Comparison of ENCODE assay signal across 1 cellular context in the genomic region with DNA sequence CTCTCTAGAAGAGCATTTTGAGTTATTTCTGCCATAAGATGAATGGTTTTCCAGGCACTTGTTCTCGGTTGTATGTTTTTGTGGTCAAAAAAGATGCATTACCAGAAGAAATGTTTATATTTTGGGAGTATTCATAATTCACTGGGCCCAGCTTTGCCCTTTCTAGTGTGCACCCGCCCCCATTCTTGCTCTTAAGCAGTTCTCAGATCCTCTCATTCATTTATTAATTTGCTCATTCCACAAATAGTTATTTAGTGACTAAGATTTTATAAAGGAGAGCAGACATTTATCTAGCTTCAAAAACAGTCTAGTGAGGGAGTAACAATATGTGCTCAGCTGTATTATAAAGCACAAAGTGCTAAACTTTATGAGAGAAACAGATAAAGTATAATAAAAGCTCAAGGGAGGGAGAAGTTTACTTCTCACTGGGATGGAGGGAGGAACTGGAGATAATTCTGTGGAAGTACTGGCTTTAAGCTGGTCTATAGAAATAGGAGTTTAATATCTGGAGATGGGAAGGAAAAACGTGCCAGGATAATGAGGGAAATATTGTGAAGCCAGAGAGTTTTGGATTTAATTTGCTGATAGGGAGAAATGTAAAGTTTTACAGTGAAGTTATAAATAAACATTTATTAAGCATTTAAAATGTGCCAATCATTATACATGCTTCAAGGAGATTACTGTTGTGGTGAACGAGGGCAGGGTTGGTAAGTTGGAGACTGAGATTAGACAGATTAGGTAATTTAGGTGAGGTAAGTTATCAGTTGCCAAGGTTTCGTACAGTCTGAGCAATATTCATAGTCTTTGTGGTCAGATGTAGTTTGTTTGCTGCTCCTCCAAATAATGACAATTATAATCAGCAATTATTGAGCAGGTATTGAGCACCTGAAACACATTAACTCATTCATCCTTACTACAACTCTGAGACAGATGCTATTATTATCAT.
TF ChIP-seq lines count a peak whose summit lies in the region.

No MANE protein-coding gene starts in this region.

TF ChIP-seq in K562, 482 proteins besides CTCF, POLR2A, EP300 and RAD21 (continued from another document and continues in another):
- TF ChIP-seq, protein P1, sequence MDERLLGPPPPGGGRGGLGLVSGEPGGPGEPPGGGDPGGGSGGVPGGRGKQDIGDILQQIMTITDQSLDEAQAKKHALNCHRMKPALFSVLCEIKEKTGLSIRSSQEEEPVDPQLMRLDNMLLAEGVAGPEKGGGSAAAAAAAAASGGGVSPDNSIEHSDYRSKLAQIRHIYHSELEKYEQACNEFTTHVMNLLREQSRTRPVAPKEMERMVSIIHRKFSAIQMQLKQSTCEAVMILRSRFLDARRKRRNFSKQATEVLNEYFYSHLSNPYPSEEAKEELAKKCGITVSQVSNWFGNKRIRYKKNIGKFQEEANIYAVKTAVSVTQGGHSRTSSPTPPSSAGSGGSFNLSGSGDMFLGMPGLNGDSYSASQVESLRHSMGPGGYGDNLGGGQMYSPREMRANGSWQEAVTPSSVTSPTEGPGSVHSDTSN (CRISPR knock-in tag; IDR thresholded peaks at IDR 0.05; ENCODE audit: low read depth): no peak
- TF ChIP-seq, protein P1 (tag; conservative IDR thresholded peaks at IDR 0.05; ENCODE audit: low read depth): no peak
- TF ChIP-seq, protein P2, sequence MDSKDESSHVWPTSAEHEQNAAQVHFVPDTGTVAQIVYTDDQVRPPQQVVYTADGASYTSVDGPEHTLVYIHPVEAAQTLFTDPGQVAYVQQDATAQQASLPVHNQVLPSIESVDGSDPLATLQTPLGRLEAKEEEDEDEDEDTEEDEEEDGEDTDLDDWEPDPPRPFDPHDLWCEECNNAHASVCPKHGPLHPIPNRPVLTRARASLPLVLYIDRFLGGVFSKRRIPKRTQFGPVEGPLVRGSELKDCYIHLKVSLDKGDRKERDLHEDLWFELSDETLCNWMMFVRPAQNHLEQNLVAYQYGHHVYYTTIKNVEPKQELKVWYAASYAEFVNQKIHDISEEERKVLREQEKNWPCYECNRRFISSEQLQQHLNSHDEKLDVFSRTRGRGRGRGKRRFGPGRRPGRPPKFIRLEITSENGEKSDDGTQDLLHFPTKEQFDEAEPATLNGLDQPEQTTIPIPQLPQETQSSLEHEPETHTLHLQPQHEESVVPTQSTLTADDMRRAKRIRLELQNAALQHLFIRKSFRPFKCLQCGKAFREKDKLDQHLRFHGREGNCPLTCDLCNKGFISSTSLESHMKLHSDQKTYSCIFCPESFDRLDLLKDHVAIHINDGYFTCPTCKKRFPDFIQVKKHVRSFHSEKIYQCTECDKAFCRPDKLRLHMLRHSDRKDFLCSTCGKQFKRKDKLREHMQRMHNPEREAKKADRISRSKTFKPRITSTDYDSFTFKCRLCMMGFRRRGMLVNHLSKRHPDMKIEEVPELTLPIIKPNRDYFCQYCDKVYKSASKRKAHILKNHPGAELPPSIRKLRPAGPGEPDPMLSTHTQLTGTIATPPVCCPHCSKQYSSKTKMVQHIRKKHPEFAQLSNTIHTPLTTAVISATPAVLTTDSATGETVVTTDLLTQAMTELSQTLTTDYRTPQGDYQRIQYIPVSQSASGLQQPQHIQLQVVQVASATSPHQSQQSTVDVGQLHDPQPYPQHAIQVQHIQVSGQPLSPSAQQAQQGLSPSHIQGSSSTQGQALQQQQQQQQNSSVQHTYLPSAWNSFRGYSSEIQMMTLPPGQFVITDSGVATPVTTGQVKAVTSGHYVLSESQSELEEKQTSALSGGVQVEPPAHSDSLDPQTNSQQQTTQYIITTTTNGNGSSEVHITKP (IDR thresholded peaks at IDR 0.05; ENCODE audit: partially characterized antibody): no peak
- TF ChIP-seq SRSF7 (optimal IDR thresholded peaks at IDR 0.05; ENCODE audit: low read depth, low read length): no peak
- TF ChIP-seq MAFG (tag; conservative IDR thresholded peaks at IDR 0.05): 0 out of 2 replicates have a peak, but pooled peaks have one; percentile 38
- TF ChIP-seq, protein P3, sequence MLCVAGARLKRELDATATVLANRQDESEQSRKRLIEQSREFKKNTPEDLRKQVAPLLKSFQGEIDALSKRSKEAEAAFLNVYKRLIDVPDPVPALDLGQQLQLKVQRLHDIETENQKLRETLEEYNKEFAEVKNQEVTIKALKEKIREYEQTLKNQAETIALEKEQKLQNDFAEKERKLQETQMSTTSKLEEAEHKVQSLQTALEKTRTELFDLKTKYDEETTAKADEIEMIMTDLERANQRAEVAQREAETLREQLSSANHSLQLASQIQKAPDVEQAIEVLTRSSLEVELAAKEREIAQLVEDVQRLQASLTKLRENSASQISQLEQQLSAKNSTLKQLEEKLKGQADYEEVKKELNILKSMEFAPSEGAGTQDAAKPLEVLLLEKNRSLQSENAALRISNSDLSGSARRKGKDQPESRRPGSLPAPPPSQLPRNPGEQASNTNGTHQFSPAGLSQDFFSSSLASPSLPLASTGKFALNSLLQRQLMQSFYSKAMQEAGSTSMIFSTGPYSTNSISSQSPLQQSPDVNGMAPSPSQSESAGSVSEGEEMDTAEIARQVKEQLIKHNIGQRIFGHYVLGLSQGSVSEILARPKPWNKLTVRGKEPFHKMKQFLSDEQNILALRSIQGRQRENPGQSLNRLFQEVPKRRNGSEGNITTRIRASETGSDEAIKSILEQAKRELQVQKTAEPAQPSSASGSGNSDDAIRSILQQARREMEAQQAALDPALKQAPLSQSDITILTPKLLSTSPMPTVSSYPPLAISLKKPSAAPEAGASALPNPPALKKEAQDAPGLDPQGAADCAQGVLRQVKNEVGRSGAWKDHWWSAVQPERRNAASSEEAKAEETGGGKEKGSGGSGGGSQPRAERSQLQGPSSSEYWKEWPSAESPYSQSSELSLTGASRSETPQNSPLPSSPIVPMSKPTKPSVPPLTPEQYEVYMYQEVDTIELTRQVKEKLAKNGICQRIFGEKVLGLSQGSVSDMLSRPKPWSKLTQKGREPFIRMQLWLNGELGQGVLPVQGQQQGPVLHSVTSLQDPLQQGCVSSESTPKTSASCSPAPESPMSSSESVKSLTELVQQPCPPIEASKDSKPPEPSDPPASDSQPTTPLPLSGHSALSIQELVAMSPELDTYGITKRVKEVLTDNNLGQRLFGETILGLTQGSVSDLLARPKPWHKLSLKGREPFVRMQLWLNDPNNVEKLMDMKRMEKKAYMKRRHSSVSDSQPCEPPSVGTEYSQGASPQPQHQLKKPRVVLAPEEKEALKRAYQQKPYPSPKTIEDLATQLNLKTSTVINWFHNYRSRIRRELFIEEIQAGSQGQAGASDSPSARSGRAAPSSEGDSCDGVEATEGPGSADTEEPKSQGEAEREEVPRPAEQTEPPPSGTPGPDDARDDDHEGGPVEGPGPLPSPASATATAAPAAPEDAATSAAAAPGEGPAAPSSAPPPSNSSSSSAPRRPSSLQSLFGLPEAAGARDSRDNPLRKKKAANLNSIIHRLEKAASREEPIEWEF (CRISPR knock-in tag; IDR thresholded peaks at IDR 0.05): no peak
- no peak for TF ChIP-seq SRF (CRISPR knock-in tag; IDR thresholded peaks at IDR 0.05)
- no peak for TF ChIP-seq CEBPG (CRISPR knock-in tag; IDR thresholded peaks at IDR 0.05)
- TF ChIP-seq CEBPG (tag; conservative IDR thresholded peaks at IDR 0.05 in 1 of 2, IDR thresholded peaks at IDR 0.05 in 1 of 2): 0 out of 4 replicates have a peak, but pooled peaks of 1 of the 2 experiments have one; percentile 33
- peak; percentile 43 for TF ChIP-seq CBFA2T3 (IDR thresholded peaks at IDR 0.05)
- no peak for TF ChIP-seq EWSR1 (IDR thresholded peaks at IDR 0.05; ENCODE audit: borderline replicate concordance, low read depth, partially characterized antibody)
- no peak for TF ChIP-seq ZKSCAN3 (CRISPR knock-in tag; IDR thresholded peaks at IDR 0.05)
- TF ChIP-seq, protein P4, sequence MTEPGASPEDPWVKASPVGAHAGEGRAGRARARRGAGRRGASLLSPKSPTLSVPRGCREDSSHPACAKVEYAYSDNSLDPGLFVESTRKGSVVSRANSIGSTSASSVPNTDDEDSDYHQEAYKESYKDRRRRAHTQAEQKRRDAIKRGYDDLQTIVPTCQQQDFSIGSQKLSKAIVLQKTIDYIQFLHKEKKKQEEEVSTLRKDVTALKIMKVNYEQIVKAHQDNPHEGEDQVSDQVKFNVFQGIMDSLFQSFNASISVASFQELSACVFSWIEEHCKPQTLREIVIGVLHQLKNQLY (CRISPR knock-in tag; conservative IDR thresholded peaks at IDR 0.05): no peak
- peak; percentile 39; the same call in 1 of the 2 replicates for TF ChIP-seq TEAD4 (IDR thresholded peaks at IDR 0.05; ENCODE audit: low read length)
- no peak for TF ChIP-seq TEAD4 (CRISPR knock-in tag; IDR thresholded peaks at IDR 0.05; ENCODE audit: borderline replicate concordance)
- TF ChIP-seq, protein P5, sequence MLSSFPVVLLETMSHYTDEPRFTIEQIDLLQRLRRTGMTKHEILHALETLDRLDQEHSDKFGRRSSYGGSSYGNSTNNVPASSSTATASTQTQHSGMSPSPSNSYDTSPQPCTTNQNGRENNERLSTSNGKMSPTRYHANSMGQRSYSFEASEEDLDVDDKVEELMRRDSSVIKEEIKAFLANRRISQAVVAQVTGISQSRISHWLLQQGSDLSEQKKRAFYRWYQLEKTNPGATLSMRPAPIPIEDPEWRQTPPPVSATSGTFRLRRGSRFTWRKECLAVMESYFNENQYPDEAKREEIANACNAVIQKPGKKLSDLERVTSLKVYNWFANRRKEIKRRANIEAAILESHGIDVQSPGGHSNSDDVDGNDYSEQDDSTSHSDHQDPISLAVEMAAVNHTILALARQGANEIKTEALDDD (IDR thresholded peaks at IDR 0.05): peak; percentile 51
- peak in 1 of 2 experiments; percentile 13; a peak in 1 of 4 replicates for TF ChIP-seq KDM1A (IDR thresholded peaks at IDR 0.05)
- TF ChIP-seq BDP1 (IDR thresholded peaks at IDR 0.05; ENCODE audit: insufficient read depth, insufficient read length): no peak
- TF ChIP-seq, protein P6, sequence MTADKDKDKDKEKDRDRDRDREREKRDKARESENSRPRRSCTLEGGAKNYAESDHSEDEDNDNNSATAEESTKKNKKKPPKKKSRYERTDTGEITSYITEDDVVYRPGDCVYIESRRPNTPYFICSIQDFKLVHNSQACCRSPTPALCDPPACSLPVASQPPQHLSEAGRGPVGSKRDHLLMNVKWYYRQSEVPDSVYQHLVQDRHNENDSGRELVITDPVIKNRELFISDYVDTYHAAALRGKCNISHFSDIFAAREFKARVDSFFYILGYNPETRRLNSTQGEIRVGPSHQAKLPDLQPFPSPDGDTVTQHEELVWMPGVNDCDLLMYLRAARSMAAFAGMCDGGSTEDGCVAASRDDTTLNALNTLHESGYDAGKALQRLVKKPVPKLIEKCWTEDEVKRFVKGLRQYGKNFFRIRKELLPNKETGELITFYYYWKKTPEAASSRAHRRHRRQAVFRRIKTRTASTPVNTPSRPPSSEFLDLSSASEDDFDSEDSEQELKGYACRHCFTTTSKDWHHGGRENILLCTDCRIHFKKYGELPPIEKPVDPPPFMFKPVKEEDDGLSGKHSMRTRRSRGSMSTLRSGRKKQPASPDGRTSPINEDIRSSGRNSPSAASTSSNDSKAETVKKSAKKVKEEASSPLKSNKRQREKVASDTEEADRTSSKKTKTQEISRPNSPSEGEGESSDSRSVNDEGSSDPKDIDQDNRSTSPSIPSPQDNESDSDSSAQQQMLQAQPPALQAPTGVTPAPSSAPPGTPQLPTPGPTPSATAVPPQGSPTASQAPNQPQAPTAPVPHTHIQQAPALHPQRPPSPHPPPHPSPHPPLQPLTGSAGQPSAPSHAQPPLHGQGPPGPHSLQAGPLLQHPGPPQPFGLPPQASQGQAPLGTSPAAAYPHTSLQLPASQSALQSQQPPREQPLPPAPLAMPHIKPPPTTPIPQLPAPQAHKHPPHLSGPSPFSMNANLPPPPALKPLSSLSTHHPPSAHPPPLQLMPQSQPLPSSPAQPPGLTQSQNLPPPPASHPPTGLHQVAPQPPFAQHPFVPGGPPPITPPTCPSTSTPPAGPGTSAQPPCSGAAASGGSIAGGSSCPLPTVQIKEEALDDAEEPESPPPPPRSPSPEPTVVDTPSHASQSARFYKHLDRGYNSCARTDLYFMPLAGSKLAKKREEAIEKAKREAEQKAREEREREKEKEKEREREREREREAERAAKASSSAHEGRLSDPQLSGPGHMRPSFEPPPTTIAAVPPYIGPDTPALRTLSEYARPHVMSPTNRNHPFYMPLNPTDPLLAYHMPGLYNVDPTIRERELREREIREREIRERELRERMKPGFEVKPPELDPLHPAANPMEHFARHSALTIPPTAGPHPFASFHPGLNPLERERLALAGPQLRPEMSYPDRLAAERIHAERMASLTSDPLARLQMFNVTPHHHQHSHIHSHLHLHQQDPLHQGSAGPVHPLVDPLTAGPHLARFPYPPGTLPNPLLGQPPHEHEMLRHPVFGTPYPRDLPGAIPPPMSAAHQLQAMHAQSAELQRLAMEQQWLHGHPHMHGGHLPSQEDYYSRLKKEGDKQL (CRISPR knock-in tag; IDR thresholded peaks at IDR 0.05; ENCODE audit: borderline replicate concordance): no peak
- TF ChIP-seq RFX1 (IDR thresholded peaks at IDR 0.05): peak; percentile 45; the same call in 1 of the 2 replicates
- no peak for TF ChIP-seq DACH1 (IDR thresholded peaks at IDR 0.05; ENCODE audit: partially characterized antibody)
- no peak for TF ChIP-seq ZBED1 (IDR thresholded peaks at IDR 0.05)
- TF ChIP-seq, protein P7, sequence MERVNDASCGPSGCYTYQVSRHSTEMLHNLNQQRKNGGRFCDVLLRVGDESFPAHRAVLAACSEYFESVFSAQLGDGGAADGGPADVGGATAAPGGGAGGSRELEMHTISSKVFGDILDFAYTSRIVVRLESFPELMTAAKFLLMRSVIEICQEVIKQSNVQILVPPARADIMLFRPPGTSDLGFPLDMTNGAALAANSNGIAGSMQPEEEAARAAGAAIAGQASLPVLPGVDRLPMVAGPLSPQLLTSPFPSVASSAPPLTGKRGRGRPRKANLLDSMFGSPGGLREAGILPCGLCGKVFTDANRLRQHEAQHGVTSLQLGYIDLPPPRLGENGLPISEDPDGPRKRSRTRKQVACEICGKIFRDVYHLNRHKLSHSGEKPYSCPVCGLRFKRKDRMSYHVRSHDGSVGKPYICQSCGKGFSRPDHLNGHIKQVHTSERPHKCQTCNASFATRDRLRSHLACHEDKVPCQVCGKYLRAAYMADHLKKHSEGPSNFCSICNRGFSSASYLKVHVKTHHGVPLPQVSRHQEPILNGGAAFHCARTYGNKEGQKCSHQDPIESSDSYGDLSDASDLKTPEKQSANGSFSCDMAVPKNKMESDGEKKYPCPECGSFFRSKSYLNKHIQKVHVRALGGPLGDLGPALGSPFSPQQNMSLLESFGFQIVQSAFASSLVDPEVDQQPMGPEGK (CRISPR knock-in tag; IDR thresholded peaks at IDR 0.05; ENCODE audit: borderline replicate concordance): no peak
- TF ChIP-seq XRCC5 (IDR thresholded peaks at IDR 0.05; ENCODE audit: low read depth, low read length): no peak
- TF ChIP-seq NFE2L1 (tag; IDR thresholded peaks at IDR 0.05; ENCODE audit: borderline replicate concordance, low read depth): no peak
